Comparison of ENCODE assay signal across 18 cellular contexts in the genomic region with DNA sequence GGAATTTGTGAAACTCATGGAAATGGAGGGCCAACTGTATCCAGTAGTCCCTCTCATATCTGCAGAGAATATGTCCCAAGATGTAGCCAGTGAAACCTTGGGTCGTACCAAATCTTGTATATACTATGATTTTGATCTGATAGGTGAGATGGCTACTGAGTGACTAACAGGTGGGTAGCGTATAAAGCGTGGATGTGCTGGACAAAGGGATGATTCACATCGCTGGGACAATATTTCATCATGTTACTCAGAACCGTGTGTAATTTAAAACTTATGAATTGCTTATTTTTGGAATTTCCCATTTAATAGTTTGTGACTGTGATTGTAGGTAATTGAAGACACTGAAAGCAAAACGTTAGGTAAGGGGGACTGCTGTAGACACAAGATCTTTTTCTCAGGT.
DNase-seq lines count a peak whose midpoint lies in the region; ATAC-seq, FAIRE-seq and TF ChIP-seq lines count a peak whose summit lies in the region.
"Had no signal": no experiment of that assay in that cellular context is flagged by ENCODE, and none has a peak within 500 bp of the region (broad histone marks: within the 10 kb centered on the region; RNA-seq: fewer than 3 reads in every experiment).

No MANE protein-coding gene starts in this region.

- H3K27me3 ChIP-seq in foreskin keratinocyte = no peaks in the 10 kb centered on the region
- H3K27me3 ChIP-seq in CD4-positive, alpha-beta memory T cell (ENCODE audit: insufficient read depth, low read length) = no peaks in the 10 kb centered on the region
- H3K27me3 ChIP-seq: SJSA1 had no signal

- no peaks in the 10 kb centered on the region for H3K27me3 Mint-ChIP-seq in CD4-positive, alpha-beta memory T cell
- no peaks in the 10 kb centered on the region for H3K27me3 Mint-ChIP-seq in T-helper 2 cell treated with Interferon-gamma antibody and Interleukin-4, amounts not matched to agents 5 μg/mL and 100 μg/mL, for 36 hours (ENCODE audit: low read depth)

- no peak overlapping the region for H3K4me3 ChIP-seq in astrocyte of the spinal cord (ENCODE audit: low read depth, low read length)
- no peak overlapping the region for H3K4me3 ChIP-seq in CD4-positive, alpha-beta memory T cell (ENCODE audit: low read length in 2 of 2)
- H3K4me3 ChIP-seq: SJSA1 had no signal

- peaks cover 29 to 37% of the 10 kb centered on the region in 2 donors for H3K36me3 Mint-ChIP-seq in CD4-positive, alpha-beta memory T cell
- peaks cover 4% of the 10 kb centered on the region for H3K36me3 Mint-ChIP-seq in T-helper 2 cell treated with Interferon-gamma antibody and Interleukin-4, amounts not matched to agents 5 μg/mL and 100 μg/mL, for 36 hours (ENCODE audit: low read depth)

- POLR2A ChIA-PET in CD4-positive, alpha-beta memory T cell (lab: Charles Lee; ENCODE audit: partially characterized antibody) = no interaction called here

- peak; percentile 64 for ATAC-seq in foreskin keratinocyte
- ATAC-seq: HepG2 had no signal

- CTCF ChIA-PET in CD4-positive, alpha-beta memory T cell (lab: Charles Lee; ENCODE audit: partially characterized antibody) = no interaction called here

- in situ Hi-C loops in astrocyte of the spinal cord (cut with HindIII; ENCODE audit: low sequenced_read_pairs) = no loop called here

- intact Hi-C loops in CD4-positive, alpha-beta memory T cell (cut with micrococcal nuclease) = no loop called here

- no peak overlapping the region for H3K27ac Mint-ChIP-seq in CD4-positive, alpha-beta memory T cell
- H3K27ac Mint-ChIP-seq in T-helper 2 cell treated with Interferon-gamma antibody and Interleukin-4, amounts not matched to agents 5 μg/mL and 100 μg/mL, for 36 hours = no peak overlapping the region
- H3K27ac Mint-ChIP-seq: CD14-positive monocyte had no signal

- H3K36me3 ChIP-seq in CD4-positive, alpha-beta memory T cell (ENCODE audit: insufficient read depth, low read length) = no peaks in the 10 kb centered on the region
- H3K36me3 ChIP-seq: SJSA1 had no signal

- no peaks in the 10 kb centered on the region for H3K9me3 Mint-ChIP-seq in CD4-positive, alpha-beta memory T cell
- no peaks in the 10 kb centered on the region for H3K9me3 Mint-ChIP-seq in T-helper 2 cell treated with Interferon-gamma antibody and Interleukin-4, amounts not matched to agents 5 μg/mL and 100 μg/mL, for 36 hours
- H3K9me3 Mint-ChIP-seq: CD14-positive monocyte had no signal

- H3K4me1 Mint-ChIP-seq in CD4-positive, alpha-beta memory T cell = peaks cover 0 to 10% (median 5%) of the 10 kb centered on the region in 4 donors
- H3K4me1 Mint-ChIP-seq in T-helper 2 cell treated with Interferon-gamma antibody and Interleukin-4, amounts not matched to agents 5 μg/mL and 100 μg/mL, for 36 hours (ENCODE audit: low read depth) = no peaks in the 10 kb centered on the region
- H3K4me1 Mint-ChIP-seq: CD14-positive monocyte had no signal

- DNase-seq in ELR (ENCODE audit: low read depth) (peak; percentile 77), NCI-H69 (lab: John Stamatoyannopoulos, UW) (peak; percentile 13), astrocyte of the spinal cord (ENCODE audit: low read depth, low spot score) (peak; percentile 12), foreskin keratinocyte (peak; percentile 27 to 39), GM12891 (ENCODE audit: insufficient read length, low spot score) (no peak)
- no peak for DNase-seq in CD4-positive, alpha-beta memory T cell
- no peak for DNase-seq in activated effector memory CD4-positive, alpha-beta T cell treated with anti-CD3 and anti-CD28 coated beads, Interleukin-2, amount 50 U/mL, for 16 hours
- no peak for DNase-seq in T-helper 2 cell treated with Interferon-gamma antibody and Interleukin-4, amounts not matched to agents 5 μg/mL and 100 μg/mL, for 36 hours (ENCODE audit: low spot score)
- DNase-seq: Caco-2, DMS79, GF-D8, NCI-H1417 treated with DMSO at 0.1 percent for 48 hours, NCI-H2029, NCI-H510A had no signal

- TF ChIP-seq POLR2A in GM12891 (IDR thresholded peaks at IDR 0.05; ENCODE audit: low read depth, low read length) = no peak

- FAIRE-seq in GM12891 (lab: Jason Lieb, UNC) = no peak
- FAIRE-seq: HepG2, RCC 7860 had no signal

- no peak overlapping the region for H3K4me3 Mint-ChIP-seq in CD4-positive, alpha-beta memory T cell
- H3K4me3 Mint-ChIP-seq in T-helper 2 cell treated with Interferon-gamma antibody and Interleukin-4, amounts not matched to agents 5 μg/mL and 100 μg/mL, for 36 hours = no peak overlapping the region
- H3K4me3 Mint-ChIP-seq: CD14-positive monocyte had no signal

- H3K4me1 ChIP-seq in foreskin keratinocyte = no peaks in the 10 kb centered on the region
- no peaks in the 10 kb centered on the region for H3K4me1 ChIP-seq in CD4-positive, alpha-beta memory T cell (ENCODE audit: insufficient read depth, low read length)
- H3K4me1 ChIP-seq: Caco-2, SJSA1 had no signal

- no peak overlapping the region for H3K27ac ChIP-seq in foreskin keratinocyte
- H3K27ac ChIP-seq in CD4-positive, alpha-beta memory T cell (ENCODE audit: low read depth, low read length) = no peak overlapping the region
- H3K27ac ChIP-seq: SJSA1 had no signal

- H3K9me3 ChIP-seq in CD4-positive, alpha-beta memory T cell (ENCODE audit: control insufficient read depth in 1 of 2, low read length in 2 of 2) = no peaks in the 10 kb centered on the region
- H3K9me3 ChIP-seq: Caco-2, SJSA1 had no signal

- TF ChIP-seq CTCF in astrocyte of the spinal cord (IDR thresholded peaks at IDR 0.05; ENCODE audit: low read depth, low read length) (no peak), foreskin keratinocyte (conservative IDR thresholded peaks at IDR 0.05) (no peak)

TF ChIP-seq in GM12891, 5 proteins besides CTCF, POLR2A, EP300 and RAD21:
- TF ChIP-seq TAF1 (IDR thresholded peaks at IDR 0.05; ENCODE audit: low read depth, low read length) (no peak), POU2F2 (IDR thresholded peaks at IDR 0.05; ENCODE audit: low read depth, low read length) (no peak), POLR2AphosphoS5 (IDR thresholded peaks at IDR 0.05; ENCODE audit: low read depth, low read length) (no peak), PAX5 (IDR thresholded peaks at IDR 0.05; ENCODE audit: insufficient read depth, low read length, severe bottlenecking) (no peak)

Comparison
In these comparisons a context has a peak if more than half of its experiments do, and no peak if none do; other contexts are left out.
1. DNase-seq: peak in ELR (single experiment), NCI-H69 (single experiment), astrocyte of the spinal cord (single experiment) and foreskin keratinocyte (2 of 2); none in GM12891 (single experiment), CD4-positive, alpha-beta memory T cell (0 of 5), activated effector memory CD4-positive, alpha-beta T cell treated with anti-CD3 and anti-CD28 coated beads, Interleukin-2, amount 50 U/mL, for 16 hours (single experiment) and T-helper 2 cell treated with Interferon-gamma antibody and Interleukin-4, amounts not matched to agents 5 μg/mL and 100 μg/mL, for 36 hours (single experiment).